ENCODE assay signal across 27 cellular contexts in the genomic region with DNA sequence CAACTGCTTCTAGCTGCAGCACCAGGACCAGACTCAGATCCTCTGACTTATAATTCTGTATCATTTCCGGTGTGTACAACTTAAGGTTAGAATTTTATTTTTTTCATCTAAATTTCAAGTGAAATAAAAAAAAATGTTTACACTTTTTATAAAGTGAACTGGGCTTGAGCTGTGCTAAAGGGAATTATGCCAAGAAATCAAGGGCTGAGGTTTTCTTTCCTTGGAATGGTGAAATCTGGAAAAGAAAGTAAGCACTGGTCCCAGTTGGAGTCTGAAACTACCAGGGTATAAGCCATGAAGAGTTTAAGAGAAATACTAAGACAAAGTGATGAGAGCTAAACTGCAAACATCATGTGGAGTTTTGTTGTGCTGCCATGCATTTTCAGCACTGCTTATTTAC.
"Had no signal": no experiment of that assay in that cellular context is flagged by ENCODE, and none has a peak within 500 bp of the region (broad histone marks: within the 10 kb centered on the region; RNA-seq: fewer than 3 reads in every experiment).

No MANE protein-coding gene starts in this region.

- H3K9me3 Mint-ChIP-seq: activated B cell treated with CpG ODN at 0.5 μM for 24 hours; activated CD4-positive, alpha-beta memory T cell treated with anti-CD3 and anti-CD28 coated beads for 36 hours; activated CD4-positive, alpha-beta T cell treated with anti-CD3 and anti-CD28 coated beads, Interleukin-2, amount 10 ng/mL, durations not matched to agents 7 days and 5 days; activated naive CD4-positive, alpha-beta T cell treated with anti-CD3 and anti-CD28 coated beads for 36 hours; activated T-cell treated with anti-CD3 and anti-CD28 coated beads, Interleukin-2, amount 50 U/mL, for 4 hours; central memory CD8-positive, alpha-beta T cell; T-cell had no signal

- H3K4me1 Mint-ChIP-seq: activated B cell treated with CpG ODN at 0.5 μM for 24 hours; activated CD4-positive, alpha-beta T cell treated with anti-CD3 and anti-CD28 coated beads, Interleukin-2, amount 10 ng/mL, durations not matched to agents 7 days and 5 days; central memory CD8-positive, alpha-beta T cell; T-cell had no signal

- H3K9ac ChIP-seq: KMS-11 had no signal

- H3K9me3 ChIP-seq: MG63, SJSA1 had no signal

- H3K4me3 ChIP-seq: MG63, SJSA1 had no signal

- H3K4me2 ChIP-seq: KMS-11 had no signal

- H3K36me3 ChIP-seq: MG63, SJSA1 had no signal

- H3K27me3 Mint-ChIP-seq: activated CD4-positive, alpha-beta memory T cell treated with anti-CD3 and anti-CD28 coated beads for 36 hours; activated CD4-positive, alpha-beta T cell treated with anti-CD3 and anti-CD28 coated beads, Interleukin-2, amount 10 ng/mL, durations not matched to agents 7 days and 5 days; activated naive CD8-positive, alpha-beta T cell; brain; central memory CD8-positive, alpha-beta T cell; T-cell had no signal

- DNase-seq: activated B cell treated with CpG ODN at 0.5 μM for 24 hours; activated CD4-positive, alpha-beta memory T cell treated with anti-CD3 and anti-CD28 coated beads for 36 hours; activated CD4-positive, alpha-beta T cell treated with anti-CD3 and anti-CD28 coated beads, Interleukin-2, amount 10 ng/mL, durations not matched to agents 7 days and 5 days; activated CD8-positive, alpha-beta memory T cell treated with anti-CD3 and anti-CD28 coated beads for 24 hours; activated gamma-delta T cell; activated naive CD4-positive, alpha-beta T cell treated with anti-CD3 and anti-CD28 coated beads for 36 hours; activated T-cell treated with anti-CD3 and anti-CD28 coated beads, Interleukin-2, amount 50 U/mL, for 4 hours; amygdala; MG63; NCI-H1105; NCI-H1436; NCI-H1694 treated with DMSO at 0.1 percent for 48 hours; NCI-H2029 treated with DMSO at 0.1 percent for 48 hours; NCI-H345; NCI-H510A; SHP77; T-cell; T-helper 2 cell; T1000 had no signal

- H3K4me3 Mint-ChIP-seq: activated B cell treated with CpG ODN at 0.5 μM for 24 hours; activated CD4-positive, alpha-beta memory T cell treated with anti-CD3 and anti-CD28 coated beads for 36 hours; activated CD4-positive, alpha-beta T cell treated with anti-CD3 and anti-CD28 coated beads, Interleukin-2, amount 10 ng/mL, durations not matched to agents 7 days and 5 days; activated naive CD4-positive, alpha-beta T cell treated with anti-CD3 and anti-CD28 coated beads for 36 hours; activated naive CD8-positive, alpha-beta T cell; activated T-cell treated with anti-CD3 and anti-CD28 coated beads, Interleukin-2, amount 50 U/mL, for 4 hours; brain; central memory CD8-positive, alpha-beta T cell; T-cell had no signal

- H3K36me3 Mint-ChIP-seq: activated CD4-positive, alpha-beta memory T cell treated with anti-CD3 and anti-CD28 coated beads for 36 hours; activated naive CD8-positive, alpha-beta T cell; brain; T-cell had no signal

- H3K27ac ChIP-seq: KMS-11 had no signal

- H3K27me3 ChIP-seq: MG63, SJSA1 had no signal

- H3K27ac Mint-ChIP-seq: activated B cell treated with CpG ODN at 0.5 μM for 24 hours; activated CD4-positive, alpha-beta memory T cell treated with anti-CD3 and anti-CD28 coated beads for 36 hours; activated CD4-positive, alpha-beta T cell treated with anti-CD3 and anti-CD28 coated beads, Interleukin-2, amount 10 ng/mL, durations not matched to agents 7 days and 5 days; activated naive CD4-positive, alpha-beta T cell treated with anti-CD3 and anti-CD28 coated beads for 36 hours; activated naive CD8-positive, alpha-beta T cell; brain; T-cell had no signal

- ATAC-seq: activated T-cell treated with anti-CD3 and anti-CD28 coated beads, Interleukin-2, amount 50 U/mL, for 4 hours; PC-3; T-cell had no signal

- FAIRE-seq: RCC 7860, TTC549 had no signal
